ENCODE assay signal across 8 cellular contexts in the genomic region with DNA sequence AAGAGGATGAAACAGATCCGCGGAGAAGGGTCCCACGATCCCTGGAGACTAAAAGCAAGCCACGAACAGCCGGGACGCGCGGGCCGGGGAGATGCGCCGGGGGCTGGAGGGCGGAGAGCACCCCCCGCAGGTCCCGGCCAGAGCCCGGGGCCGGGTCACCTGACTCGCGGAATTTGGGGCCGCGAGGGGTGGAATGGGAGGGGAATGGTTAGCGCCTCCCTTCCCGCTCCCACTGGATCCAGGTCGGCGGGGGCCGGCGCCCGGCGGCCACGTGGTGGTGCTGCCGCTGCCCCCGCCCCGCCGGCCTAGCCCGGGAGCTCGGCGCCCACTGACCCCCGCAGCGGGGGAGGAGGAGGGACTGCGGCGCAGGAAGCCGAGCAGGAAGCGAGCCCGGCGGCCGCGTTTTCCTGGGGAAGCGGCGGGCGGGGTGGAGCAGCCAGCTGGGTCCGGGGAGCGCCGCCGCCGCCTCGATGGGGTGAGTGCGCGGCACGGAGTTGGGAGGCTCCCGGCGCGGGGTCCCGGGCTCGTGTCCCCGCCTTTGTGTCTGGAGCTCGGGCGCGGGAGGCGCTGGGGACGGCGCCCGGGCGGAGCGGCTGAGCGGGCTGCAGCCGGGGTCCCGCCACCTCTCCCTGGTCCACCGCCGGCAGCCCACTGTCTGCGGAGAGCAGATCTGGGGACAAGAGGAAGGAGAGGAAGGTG. TPM values are rescaled to one million over a fixed set of nuclear protein-coding genes. Genes with fewer than 3 reads are reported as not detected.
DNase-seq lines count a peak whose midpoint lies in the region; ATAC-seq and TF ChIP-seq lines count a peak whose summit lies in the region.

A gene (plus strand): TSS at position 328 of the 699 bp plus-strand sequence. CDS start 30,592 bp downstream, outside the sequence.

- no peaks in the 10 kb centered on the region for H4K20me1 ChIP-seq in BLaER1
- no peaks in the 10 kb centered on the region for H4K20me1 ChIP-seq in HCT116 (ENCODE audit: insufficient read depth)

- ATAC-seq in HCT116 (peak; percentile 90), HG02973 (IDR thresholded peaks at IDR 0.05; ENCODE audit: unreplicated experiment) (no peak), GM18505 (IDR thresholded peaks at IDR 0.05; ENCODE audit: unreplicated experiment) (no peak)

- POLR2A ChIA-PET in HCT116 (lab: Charles Lee) = interaction anchor here (0.6 kb wide), 1 partner anchor 64 kb away, joined by 4 read pairs; no protein-coding TSS in a partner anchor

- DNase-seq in HCT116 (ENCODE audit: low read depth, low spot score) (peak; percentile 23), Peyer's patch (peak in 2 of 3 donors; percentile 75 to 76), astrocyte of the hippocampus (ENCODE audit: low read depth, low spot score) (peak; percentile 97), left ventricle myocardium inferior (peak; percentile 79), ovary (peak; percentile 84 to 89 (median 85))

- no TSS peak for BruUV-seq in HCT116 (replicated peaks; lab: Mats Ljungman, UMichigan)

- no peak for TF ChIP-seq EP300 in ovary (IDR thresholded peaks at IDR 0.05)

- peaks cover 44% of the 10 kb centered on the region for H3K79me2 ChIP-seq in HCT116 (ENCODE audit: insufficient read depth, low read length)

- H3K36me3 ChIP-seq in BLaER1 = no peaks in the 10 kb centered on the region
- peaks cover 0 to 8% of the 10 kb centered on the region in 2 experiments; a peak in 1 of 4 replicates for H3K36me3 ChIP-seq in HCT116 (ENCODE audit: control insufficient read depth in 1 of 2, insufficient read depth in 2 of 2, low read length in 2 of 2)
- H3K36me3 ChIP-seq in Peyer's patch = no peaks in the 10 kb centered on the region
- no peaks in the 10 kb centered on the region for H3K36me3 ChIP-seq in left ventricle myocardium inferior
- no peaks in the 10 kb centered on the region for H3K36me3 ChIP-seq in ovary

- no peak for TF ChIP-seq CTCF in HCT116 (IDR thresholded peaks at IDR 0.05 in 2 of 3, conservative IDR thresholded peaks at IDR 0.05 in 1 of 3; ENCODE audit: borderline replicate concordance in 1 of 3, insufficient read depth in 1 of 3, low read depth in 2 of 3, low read length in 2 of 3)
- TF ChIP-seq CTCF in Peyer's patch (IDR thresholded peaks at IDR 0.05) = peak in 1 of 6 experiments; percentile 22
- TF ChIP-seq CTCF in left ventricle myocardium inferior (IDR thresholded peaks at IDR 0.05; ENCODE audit: borderline replicate concordance) = peak; percentile 14
- peak in 1 of 3 donors; percentile 13 for TF ChIP-seq CTCF in ovary (IDR thresholded peaks at IDR 0.05)

- intact Hi-C loops in HCT116 (cut with micrococcal nuclease) (loop anchor here (10.0 kb wide), 1 partner anchor 239 kb away; no protein-coding TSS in a partner anchor), left ventricle myocardium inferior (cut with micrococcal nuclease) (loop anchor here (10.0 kb wide), 1 partner anchor 179 kb away; a partner anchor contains a TSS), ovary (cut with DNase I) (loop anchor here in 2 of 4 donors (10.0 kb wide), 1 partner anchor 179 kb away; a partner anchor contains a TSS)

- H3K9ac ChIP-seq in BLaER1 (peak within 1 kb of the TSS; percentile 89), HCT116 (ENCODE audit: low read length) (peak within 1 kb of the TSS; percentile 89)

- TF ChIP-seq RAD21 in HCT116 (IDR thresholded peaks at IDR 0.05; ENCODE audit: low read depth) = no peak

- no peak for TF ChIP-seq POLR2A in HCT116 (IDR thresholded peaks at IDR 0.05; ENCODE audit: borderline replicate concordance, extremely low read depth, insufficient read depth, insufficient read length)
- peak in 1 of 2 donors; percentile 24 for TF ChIP-seq POLR2A in Peyer's patch (IDR thresholded peaks at IDR 0.05)
- peak; percentile 33 for TF ChIP-seq POLR2A in ovary (IDR thresholded peaks at IDR 0.05)
- TF ChIP-seq POLR2A in GM18505 (IDR thresholded peaks at IDR 0.05; ENCODE audit: borderline replicate concordance, extremely low read depth, insufficient read depth, insufficient read length) = no peak

- WGBS in ovary, 3 donors = 0 to 1% (median 0%) methylated on average over 52 to 79 of the region's 79 CpGs

- H3K4me1 ChIP-seq in BLaER1 (peaks cover 38% of the 10 kb centered on the region), HCT116 (ENCODE audit: control insufficient read depth in 1 of 2, insufficient read depth in 2 of 2, low read length in 2 of 2) (peaks cover 13 to 24% of the 10 kb centered on the region in 2 experiments), Peyer's patch (peaks cover 0 to 16% (median 2%) of the 10 kb centered on the region in 4 donors), left ventricle myocardium inferior (peaks cover 40% of the 10 kb centered on the region), ovary (ENCODE audit: insufficient read depth) (no peaks in the 10 kb centered on the region)

- H3K9me3 ChIP-seq in BLaER1 (no peaks in the 10 kb centered on the region), HCT116 (ENCODE audit: control insufficient read depth in 1 of 2, insufficient read depth in 1 of 2, low read depth in 1 of 2, low read length in 2 of 2) (no peaks in the 10 kb centered on the region), Peyer's patch (no peaks in the 10 kb centered on the region), left ventricle myocardium inferior (replicated peaks) (no peaks in the 10 kb centered on the region), ovary (no peaks in the 10 kb centered on the region)

- H3K4me2 ChIP-seq in BLaER1 = peak within 1 kb of the TSS; percentile 98
- peak within 1 kb of the TSS; percentile 94 for H3K4me2 ChIP-seq in HCT116 (ENCODE audit: low read length)

- peak within 1 kb of the TSS; percentile 98 for H2AFZ ChIP-seq in HCT116 (ENCODE audit: low read depth, low read length, poor library complexity, severe bottlenecking)

- peak within 1 kb of the TSS; percentile 92 for H3K27ac ChIP-seq in BLaER1
- peak within 1 kb of the TSS; percentile 78 for H3K27ac ChIP-seq in HCT116 (ENCODE audit: low read depth, low read length)
- peak within 1 kb of the TSS; percentile 75 to 93 (median 80) for H3K27ac ChIP-seq in Peyer's patch
- H3K27ac ChIP-seq in left ventricle myocardium inferior (replicated peaks) = peak within 1 kb of the TSS; percentile 92
- peak within 1 kb of the TSS; percentile 73 to 87 for H3K27ac ChIP-seq in ovary

- no peaks in the 10 kb centered on the region for H3K9me2 ChIP-seq in HCT116 (ENCODE audit: insufficient read depth)

- RAD21 ChIA-PET in HCT116 (lab: Charles Lee; ENCODE audit: low non-redundant PET in 1 of 2, low total read pairs in 2 of 2, uncharacterized antibody in 2 of 2, unreplicated experiment in 2 of 2) = no interaction called here

- CTCF ChIA-PET in HCT116 (lab: Charles Lee) = no interaction called here

- H3K4me3 ChIP-seq in BLaER1 (peak within 1 kb of the TSS; percentile 89), HCT116 (replicated peaks in 1 of 2; ENCODE audit: low read depth in 1 of 2, low read length in 2 of 2) (peak within 1 kb of the TSS; percentile 74 to 89), Peyer's patch (peak within 1 kb of the TSS; percentile 55 to 95 (median 72)), left ventricle myocardium inferior (peak within 1 kb of the TSS; percentile 84), ovary (peak within 1 kb of the TSS; percentile 81)

- H3K27me3 ChIP-seq in BLaER1 (no peaks in the 10 kb centered on the region), HCT116 (ENCODE audit: insufficient read depth, low read length) (no peaks in the 10 kb centered on the region; the same call in 1 of the 2 replicates), Peyer's patch (no peaks in the 10 kb centered on the region), left ventricle myocardium inferior (ENCODE audit: low read depth) (peaks cover 39% of the 10 kb centered on the region), ovary (no peaks in the 10 kb centered on the region)

TF ChIP-seq in HCT116, 20 proteins besides CTCF, POLR2A, EP300 and RAD21 (continues in another document):
- peak; percentile 61; the same call in 1 of the 2 replicates for TF ChIP-seq POLR2AphosphoS5 (IDR thresholded peaks at IDR 0.05; ENCODE audit: low read depth, low read length)
- peak; percentile 26; the same call in 1 of the 2 replicates for TF ChIP-seq EGR1 (IDR thresholded peaks at IDR 0.05; ENCODE audit: low read depth)
- peak; percentile 11 for TF ChIP-seq YY1 (IDR thresholded peaks at IDR 0.05; ENCODE audit: extremely low read depth, insufficient replicate concordance, low read depth, low read length)
- TF ChIP-seq, protein P1, sequence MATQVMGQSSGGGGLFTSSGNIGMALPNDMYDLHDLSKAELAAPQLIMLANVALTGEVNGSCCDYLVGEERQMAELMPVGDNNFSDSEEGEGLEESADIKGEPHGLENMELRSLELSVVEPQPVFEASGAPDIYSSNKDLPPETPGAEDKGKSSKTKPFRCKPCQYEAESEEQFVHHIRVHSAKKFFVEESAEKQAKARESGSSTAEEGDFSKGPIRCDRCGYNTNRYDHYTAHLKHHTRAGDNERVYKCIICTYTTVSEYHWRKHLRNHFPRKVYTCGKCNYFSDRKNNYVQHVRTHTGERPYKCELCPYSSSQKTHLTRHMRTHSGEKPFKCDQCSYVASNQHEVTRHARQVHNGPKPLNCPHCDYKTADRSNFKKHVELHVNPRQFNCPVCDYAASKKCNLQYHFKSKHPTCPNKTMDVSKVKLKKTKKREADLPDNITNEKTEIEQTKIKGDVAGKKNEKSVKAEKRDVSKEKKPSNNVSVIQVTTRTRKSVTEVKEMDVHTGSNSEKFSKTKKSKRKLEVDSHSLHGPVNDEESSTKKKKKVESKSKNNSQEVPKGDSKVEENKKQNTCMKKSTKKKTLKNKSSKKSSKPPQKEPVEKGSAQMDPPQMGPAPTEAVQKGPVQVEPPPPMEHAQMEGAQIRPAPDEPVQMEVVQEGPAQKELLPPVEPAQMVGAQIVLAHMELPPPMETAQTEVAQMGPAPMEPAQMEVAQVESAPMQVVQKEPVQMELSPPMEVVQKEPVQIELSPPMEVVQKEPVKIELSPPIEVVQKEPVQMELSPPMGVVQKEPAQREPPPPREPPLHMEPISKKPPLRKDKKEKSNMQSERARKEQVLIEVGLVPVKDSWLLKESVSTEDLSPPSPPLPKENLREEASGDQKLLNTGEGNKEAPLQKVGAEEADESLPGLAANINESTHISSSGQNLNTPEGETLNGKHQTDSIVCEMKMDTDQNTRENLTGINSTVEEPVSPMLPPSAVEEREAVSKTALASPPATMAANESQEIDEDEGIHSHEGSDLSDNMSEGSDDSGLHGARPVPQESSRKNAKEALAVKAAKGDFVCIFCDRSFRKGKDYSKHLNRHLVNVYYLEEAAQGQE (IDR thresholded peaks at IDR 0.05; ENCODE audit: low read depth) = no peak

RNA-seq across cellular contexts. Expression of the gene that starts here (rescaled TPM):
- 47.9 TPM for total RNA-seq in HCT116 (2021; ENCODE audit: unreplicated experiment)
- polyA plus RNA-seq in HCT116 (2012) = 25.8 and 32.6 TPM in 2 replicates
- total RNA-seq in Peyer's patch = 100 to 1,000 TPM in 1 of 4 donors, 1 to 10 TPM in 3; 5.0 to 182 (median 6.4) TPM
- total RNA-seq in left ventricle myocardium inferior = 6.7 TPM
- 10 to 100 TPM; 15.4 to 36.1 (median 27.9) TPM for total RNA-seq in ovary
- 10 to 100 TPM in 1 of 2 donors, 1 to 10 TPM in 1; 8.2 to 24.6 TPM for polyA plus RNA-seq in ovary

Comparison
In these comparisons a context has a peak if more than half of its experiments do, and no peak if none do; other contexts are left out.
1. DNase-seq: peak in every context shown above with its lines; median percentile 97 in astrocyte of the hippocampus; 85 in ovary; 79 in left ventricle myocardium inferior; 76 in Peyer's patch; 23 in HCT116.